ENCODE assay signal across 8 cellular contexts in genomic region chr10:113563306-113564088, GRCh38. TPM values are rescaled to one million over a fixed set of nuclear protein-coding genes. Genes with fewer than 3 reads are reported as not detected.
DNase-seq lines count a peak whose midpoint lies in the region; ATAC-seq and TF ChIP-seq lines count a peak whose summit lies in the region.

No MANE protein-coding gene starts in this region.

- intact Hi-C loops in breast epithelium (cut with DNase I; ENCODE audit: low total_unique reads) = no loop called here

- DNase-seq in NCI-H1417 (lab: John Stamatoyannopoulos, UW) (peak in 2 of 3 experiments; percentile 9 to 69), NCI-H1417 treated with DMSO at 0.1 percent for 48 hours (lab: John Stamatoyannopoulos, UW) (no peak), NCI-H1930 (lab: John Stamatoyannopoulos, UW) (peak; percentile 10 to 56), WERI-Rb-1 (peak; percentile 79), breast epithelium (ENCODE audit: low spot score in 2 of 2) (peak; percentile 70 to 72), iris pigment epithelial cell (ENCODE audit: low read depth) (peak; percentile 63)
- peak; percentile 66 for DNase-seq in stimulated activated CD4-positive, alpha-beta T cell treated with anti-CD3 and anti-CD28 coated beads, Interleukin-12 subunit alpha, Interleukin-12 subunit beta, amount 100 ng/mL, for 4 hours

- TF ChIP-seq CTCF in WERI-Rb-1 (IDR thresholded peaks at IDR 0.05; ENCODE audit: low read depth, low read length) (peak; percentile 97), breast epithelium (IDR thresholded peaks at IDR 0.05) (peak; percentile 93 to 97 (median 97))

- ATAC-seq in HG02798 (IDR thresholded peaks at IDR 0.05; ENCODE audit: poor library complexity, unreplicated experiment) = peak; percentile 96

- H3K9me3 ChIP-seq in WERI-Rb-1 (ENCODE audit: severe bottlenecking) (no peaks in the 10 kb centered on the region), breast epithelium (no peaks in the 10 kb centered on the region)

- no peaks in the 10 kb centered on the region for H3K4me1 ChIP-seq in breast epithelium

- no peaks in the 10 kb centered on the region for H3K36me3 ChIP-seq in WERI-Rb-1
- no peaks in the 10 kb centered on the region for H3K36me3 ChIP-seq in breast epithelium

- peak overlapping the region; percentile 29 for H3K4me3 ChIP-seq in WERI-Rb-1 (ENCODE audit: low read depth, low read length)
- H3K4me3 ChIP-seq in breast epithelium = peak overlapping the region; percentile 39 to 61 (median 47)

- TF ChIP-seq POLR2A in breast epithelium (IDR thresholded peaks at IDR 0.05) = no peak

- H3K27me3 ChIP-seq in WERI-Rb-1 (ENCODE audit: insufficient read depth, low read depth, severe bottlenecking) (no peaks in the 10 kb centered on the region), breast epithelium (no peaks in the 10 kb centered on the region)

- H3K27ac ChIP-seq in WERI-Rb-1 (0 out of 2 replicates have a peak overlapping the region, but pooled peaks have one; percentile 22), breast epithelium (no peak overlapping the region)

RNA-seq across cellular contexts. Expression of gene HABP2, which starts 10.6 kb away (rescaled TPM):
- under 1 TPM in 2 of 3 donors, not detected in 1; 0.29 to 0.66 TPM for total RNA-seq in breast epithelium
